ENCODE assay signal across 8 cellular contexts in the genomic region with DNA sequence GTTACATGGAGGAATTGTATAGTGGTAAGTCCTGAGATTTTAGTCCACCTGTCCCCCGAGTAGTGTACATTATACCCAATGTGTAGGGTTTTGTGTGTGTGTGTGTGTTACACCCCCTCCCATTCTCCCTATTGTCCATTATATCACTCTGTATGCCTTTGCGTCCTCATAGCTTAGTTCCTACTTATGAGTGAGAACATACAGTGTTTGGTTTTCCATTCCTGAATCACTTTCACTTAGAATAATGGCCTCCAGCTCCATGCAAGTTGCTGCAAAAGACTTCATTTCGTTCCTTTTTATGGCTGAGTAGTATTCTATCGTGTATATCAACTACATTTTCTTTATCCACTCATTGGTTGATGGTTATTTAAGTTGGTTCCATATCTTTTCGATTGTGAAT. TPM values are rescaled to one million over a fixed set of nuclear protein-coding genes. Genes with fewer than 3 reads are reported as not detected.
DNase-seq lines count a peak whose midpoint lies in the region; TF ChIP-seq lines count a peak whose summit lies in the region.
"Had no signal": no experiment of that assay in that cellular context is flagged by ENCODE, and none has a peak within 500 bp of the region (broad histone marks: within the 10 kb centered on the region; RNA-seq: fewer than 3 reads in every experiment).

No MANE protein-coding gene starts in this region.

- H4K20me1 ChIP-seq in OCI-LY7 (ENCODE audit: insufficient read depth, low read length) = no peaks in the 10 kb centered on the region

- peaks cover 66% of the 10 kb centered on the region for H3K27me3 Mint-ChIP-seq in nephron progenitor cell (ENCODE audit: low read depth, poor library complexity)

- H3K4me1 Mint-ChIP-seq in nephron progenitor cell = peaks cover 8% of the 10 kb centered on the region

- peaks cover 25% of the 10 kb centered on the region for H3K4me1 ChIP-seq in OCI-LY7 (ENCODE audit: insufficient read depth, low read length, poor library complexity, severe bottlenecking)
- peaks cover 0 to 2% of the 10 kb centered on the region in 2 donors for H3K4me1 ChIP-seq in esophagus (ENCODE audit: control insufficient read depth in 2 of 2, insufficient read depth in 2 of 2, low read length in 1 of 2)

- no peaks in the 10 kb centered on the region for H3K27me3 ChIP-seq in esophagus (ENCODE audit: control insufficient read depth in 1 of 2, insufficient read depth in 2 of 2, low read length in 2 of 2)

- CTCF ChIA-PET in OCI-LY7 (lab: Charles Lee; ENCODE audit: unreplicated experiment) = interaction anchor here (2.2 kb wide), 1 partner anchor 87 kb away, joined by 9 read pairs; no protein-coding TSS in a partner anchor

- intact Hi-C loops in OCI-LY7 (cut with micrococcal nuclease; ENCODE audit: unreplicated experiment) = no loop called here

- H3K79me2 ChIP-seq in OCI-LY7 (ENCODE audit: insufficient read depth, low read depth, low read length) = no peaks in the 10 kb centered on the region

- no peak for DNase-seq in GM12865 (ENCODE audit: low read depth)
- DNase-seq in OCI-LY7 (ENCODE audit: low spot score) = no peak
- DNase-seq in retinal pigment epithelial cell (ENCODE audit: low read depth) = no peak
- DNase-seq in NCI-H187 (lab: John Stamatoyannopoulos, UW) = no peak
- no peak for DNase-seq in NCI-H446 (lab: John Stamatoyannopoulos, UW)
- DNase-seq in nephron progenitor cell = no peak

- no peak overlapping the region for H3K27ac ChIP-seq in OCI-LY7 (ENCODE audit: low read depth, low read length, poor library complexity, severe bottlenecking)
- no peak overlapping the region for H3K27ac ChIP-seq in esophagus (ENCODE audit: low read depth in 2 of 2, low read length in 1 of 2)
- H3K27ac ChIP-seq: HL-60 had no signal

- no peaks in the 10 kb centered on the region for H3K9me3 ChIP-seq in OCI-LY7 (ENCODE audit: low read length)
- no peaks in the 10 kb centered on the region for H3K9me3 ChIP-seq in esophagus (ENCODE audit: control insufficient read depth in 2 of 2, insufficient read depth in 1 of 2, low read depth in 1 of 2, low read length in 1 of 2)

- POLR2A ChIA-PET in OCI-LY7 (lab: Charles Lee) = no interaction called here

- H3K9me2 ChIP-seq in OCI-LY7 (ENCODE audit: insufficient read depth, low read length) = no peaks in the 10 kb centered on the region

- peak overlapping the region; percentile 86 for H3K4me2 ChIP-seq in OCI-LY7 (ENCODE audit: low read length)

- H3K4me3 ChIP-seq in GM12865 (ENCODE audit: low read depth, low read length) (peak overlapping the region; percentile 50), OCI-LY7 (ENCODE audit: low read depth, low read length, poor library complexity, severe bottlenecking) (peak overlapping the region; percentile 66), esophagus (ENCODE audit: low read depth in 1 of 2, low read length in 2 of 2) (peak overlapping the region; percentile 46 to 59), retinal pigment epithelial cell (ENCODE audit: low read length) (peak overlapping the region; percentile 37)

- TF ChIP-seq CTCF in GM12865 (IDR thresholded peaks at IDR 0.05; ENCODE audit: insufficient read depth, low read depth, low read length, missing control alignments) = no peak
- TF ChIP-seq CTCF in OCI-LY7 (conservative IDR thresholded peaks at IDR 0.05; ENCODE audit: low read length) = no peak
- TF ChIP-seq CTCF in retinal pigment epithelial cell (conservative IDR thresholded peaks at IDR 0.05; ENCODE audit: low read depth, low read length) = no peak
- no peak for TF ChIP-seq CTCF in nephron progenitor cell (IDR thresholded peaks at IDR 0.05)

- peak overlapping the region; percentile 65 for H2AFZ ChIP-seq in OCI-LY7 (ENCODE audit: low read length)

- no peaks in the 10 kb centered on the region for H3K36me3 Mint-ChIP-seq in nephron progenitor cell (ENCODE audit: low read depth)

- no peak overlapping the region for H3K4me3 Mint-ChIP-seq in nephron progenitor cell

- no peak overlapping the region for H3K27ac Mint-ChIP-seq in nephron progenitor cell

- no peaks in the 10 kb centered on the region for H3K9me3 Mint-ChIP-seq in nephron progenitor cell

- BruUV-seq in OCI-LY7 (replicated peaks; lab: Mats Ljungman, UMichigan) = no TSS peak

- no peaks in the 10 kb centered on the region for H3K36me3 ChIP-seq in OCI-LY7 (ENCODE audit: insufficient read depth, low read length)
- H3K36me3 ChIP-seq in esophagus (ENCODE audit: control insufficient read depth in 2 of 2, insufficient read depth in 2 of 2, low read length in 1 of 2) = no peaks in the 10 kb centered on the region

- 61 to 63% methylated on average over 5 of the region's 5 CpGs for WGBS in esophagus, 2 donors

RNA-seq across cellular contexts. Expression of gene FA2H, which starts 0.6 kb away (rescaled TPM):
- 0.73 TPM in 1 of 2 replicates, not detected in the other for total RNA-seq in OCI-LY7 (2014; rRNA removed; shearing (Covaris generic))
- 4.6 and 4.7 TPM in 2 replicates for total RNA-seq in OCI-LY7 (2022)
- 1 to 10 TPM; 4.7 to 4.8 TPM for polyA plus RNA-seq in esophagus
